In the genomic region with DNA sequence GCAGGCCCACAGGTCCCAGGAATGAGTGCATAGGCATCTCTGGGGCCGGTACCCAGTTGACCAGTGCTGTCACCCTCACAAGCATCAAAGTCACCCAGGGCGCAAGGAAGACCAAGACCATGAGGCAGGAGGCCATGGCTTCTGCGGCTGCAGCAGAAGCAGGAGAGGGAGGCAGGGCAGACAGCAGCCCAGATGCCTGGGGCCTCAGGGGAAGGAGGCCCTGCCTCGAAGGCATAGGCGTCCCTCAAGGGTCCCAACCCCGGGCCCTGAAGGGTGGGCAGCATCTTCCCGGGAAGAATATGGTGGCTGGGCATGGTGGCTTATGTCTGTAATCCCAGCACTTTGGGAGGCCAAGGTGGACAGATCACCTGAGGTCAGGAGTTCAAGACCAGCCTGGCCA, we compare ENCODE assay signal across 10 cellular contexts. TPM values are rescaled to one million over a fixed set of nuclear protein-coding genes. Genes with fewer than 3 reads are reported as not detected.
"Had no signal": no experiment of that assay in that cellular context is flagged by ENCODE, and none has a peak within 500 bp of the region (broad histone marks: within the 10 kb centered on the region; RNA-seq: fewer than 3 reads in every experiment).

No MANE protein-coding gene starts in this region.

- DNase-seq: GM23248, GOT3, H7, H9, HCEC 1CT, HFFc6 had no signal

- H3K4me1 Mint-ChIP-seq: GM23338, H9 had no signal

- H3K4me3 ChIP-seq: GM23248, GM23338 had no signal

- H3K27ac ChIP-seq: GM23248 had no signal

- H3K27ac Mint-ChIP-seq: GM23338, H9, HFFc6 had no signal

- H3K9me3 Mint-ChIP-seq: H9, HFFc6 had no signal

- H3K4me3 Mint-ChIP-seq: GM23338, H9, HFFc6 had no signal

- H3K9ac ChIP-seq: GM23248 had no signal

- ATAC-seq: GM23338, HCT116 had no signal

- H2AFZ ChIP-seq: GM23248, GM23338 had no signal

- H3K4me2 ChIP-seq: GM23338 had no signal

RNA-seq across cellular contexts. Expression of gene FAM209A, which starts 3.0 kb away (rescaled TPM):
- total RNA-seq: GM23248, GM23338, H1, H4, H9 had no signal
- polyA plus RNA-seq: GM23248, GM23338 had no signal

RNA-seq across cellular contexts. Expression of gene FAM209B, which starts 5.5 kb away (rescaled TPM):
- total RNA-seq: GM23248, GM23338, H1, H4 had no signal
- polyA plus RNA-seq: GM23248 had no signal
